ENCODE assay signal across 3 cellular contexts in the genomic region with DNA sequence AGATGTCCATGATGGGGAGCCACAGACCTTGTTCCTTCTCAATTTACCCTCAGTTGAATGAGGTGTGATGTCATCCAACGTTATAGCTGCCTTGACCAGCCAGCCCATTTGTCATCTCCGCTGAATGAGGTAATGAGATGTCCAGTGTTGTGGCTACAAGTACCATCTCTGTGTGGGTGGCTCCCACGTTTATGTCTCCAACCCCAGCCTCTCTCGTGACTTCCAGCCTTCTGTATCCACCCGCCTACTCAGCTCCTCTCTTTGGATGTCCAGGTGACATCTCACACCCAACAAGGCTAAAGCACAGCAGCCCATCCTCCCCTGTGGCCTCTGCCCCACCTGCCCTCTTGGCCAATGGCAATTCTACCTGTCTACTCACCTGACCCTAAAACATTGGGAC.
TF ChIP-seq lines count a peak whose summit lies in the region.

No MANE protein-coding gene starts in this region.

TF ChIP-seq in HepG2, 621 proteins besides CTCF, POLR2A, EP300 and RAD21:
- no peak for TF ChIP-seq MED8 (CRISPR knock-in tag; IDR thresholded peaks at IDR 0.05; ENCODE audit: insufficient replicate concordance)
- TF ChIP-seq SMAD1 (CRISPR knock-in tag; IDR thresholded peaks at IDR 0.05; ENCODE audit: borderline replicate concordance, low read depth), result no peak
- 0 out of 2 replicates have a peak, but pooled peaks have one; percentile 11 for TF ChIP-seq PHF8 (CRISPR knock-in tag; IDR thresholded peaks at IDR 0.05)
TF ChIP-seq in HepG2: peak in this region for 1.

TF ChIP-seq in HEK293, 187 proteins besides CTCF, POLR2A, EP300 and RAD21:
- TF ChIP-seq EGR2 (tag by site-specific recombination; IDR thresholded peaks at IDR 0.05; ENCODE audit: low read depth) (peak; percentile 75), ZNF560 (tag by site-specific recombination; IDR thresholded peaks at IDR 0.05; ENCODE audit: borderline replicate concordance) (no peak), ZNF654 (tag by site-specific recombination; IDR thresholded peaks at IDR 0.05; ENCODE audit: low read depth) (peak; percentile 16; the same call in 1 of the 2 replicates), ZFHX2 (tag by site-specific recombination; conservative IDR thresholded peaks at IDR 0.05) (peak; percentile 95), ZNF548 (tag by site-specific recombination; IDR thresholded peaks at IDR 0.05) (peak; percentile 95), SP2 (tag by site-specific recombination; IDR thresholded peaks at IDR 0.05) (peak; percentile 20; the same call in 1 of the 2 replicates), ZNF585B (tag by site-specific recombination; IDR thresholded peaks at IDR 0.05) (no peak)

TF ChIP-seq in H1, 55 proteins besides CTCF, POLR2A, EP300 and RAD21:
- TF ChIP-seq CBX8 (IDR thresholded peaks at IDR 0.05; ENCODE audit: borderline replicate concordance, low read depth, low read length), result no peak
- TF ChIP-seq, protein P1, sequence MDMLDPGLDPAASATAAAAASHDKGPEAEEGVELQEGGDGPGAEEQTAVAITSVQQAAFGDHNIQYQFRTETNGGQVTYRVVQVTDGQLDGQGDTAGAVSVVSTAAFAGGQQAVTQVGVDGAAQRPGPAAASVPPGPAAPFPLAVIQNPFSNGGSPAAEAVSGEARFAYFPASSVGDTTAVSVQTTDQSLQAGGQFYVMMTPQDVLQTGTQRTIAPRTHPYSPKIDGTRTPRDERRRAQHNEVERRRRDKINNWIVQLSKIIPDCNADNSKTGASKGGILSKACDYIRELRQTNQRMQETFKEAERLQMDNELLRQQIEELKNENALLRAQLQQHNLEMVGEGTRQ (IDR thresholded peaks at IDR 0.05; ENCODE audit: low read length), result no peak
- TF ChIP-seq SP4 (IDR thresholded peaks at IDR 0.05; ENCODE audit: low read length), result no peak
